Comparison of ENCODE assay signal across 32 cellular contexts in genomic region chr1:152546704-152547103, GRCh38. TPM values are rescaled to one million over a fixed set of nuclear protein-coding genes. Genes with fewer than 3 reads are reported as not detected.
"Had no signal": no experiment of that assay in that cellular context is flagged by ENCODE, and none has a peak within 500 bp of the region (broad histone marks: within the 10 kb centered on the region; RNA-seq: fewer than 3 reads in every experiment).

No MANE protein-coding gene starts in this region.

- H3K4me1 ChIP-seq: esophagus squamous epithelium, gastroesophageal sphincter, heart right ventricle had no signal

- H3K4me3 ChIP-seq: esophagus squamous epithelium, gastroesophageal sphincter, heart right ventricle, hepatocyte had no signal

- H3K9me3 ChIP-seq: esophagus squamous epithelium, gastroesophageal sphincter had no signal

- H3K27me3 ChIP-seq: hepatocyte had no signal

- DNase-seq: activated CD4-positive, alpha-beta memory T cell treated with anti-CD3 and anti-CD28 coated beads for 36 hours; activated CD4-positive, alpha-beta T cell treated with anti-CD3 and anti-CD28 coated beads for 36 hours; activated CD4-positive, alpha-beta T cell treated with anti-CD3 and anti-CD28 coated beads, Interleukin-2, amount 10 ng/mL, durations not matched to agents 24 days and 14 days; activated CD4-positive, CD25-positive, alpha-beta regulatory T cell; activated CD4-positive, CD25-positive, alpha-beta regulatory T cell treated with anti-CD3 and anti-CD28 coated beads, Interleukin-2, amount 50 U/mL, for 72 hours; activated CD8-positive, alpha-beta memory T cell treated with anti-CD3 and anti-CD28 coated beads, Interleukin-2, amount 50 U/mL, for 48 hours; activated gamma-delta T cell; activated naive CD4-positive, alpha-beta T cell; activated naive CD4-positive, alpha-beta T cell treated with anti-CD3 and anti-CD28 coated beads, Interleukin-2, amount 50 U/mL, for 16 hours; activated T-cell treated with anti-CD3 and anti-CD28 coated beads for 4 hours; activated T-cell treated with anti-CD3 and anti-CD28 coated beads, Interleukin-2, amount 50 U/mL, for 24 hours; activated T-cell treated with anti-CD3 and anti-CD28 coated beads, Interleukin-2, amount 50 U/mL, for 72 hours; amniotic stem cell; anterior cingulate cortex; caudate nucleus; cortex of kidney; dermis blood vessel endothelial cell; effector CD4-positive, alpha-beta T cell; effector memory CD8-positive, alpha-beta T cell; erythroblast; esophagus squamous epithelium; foreskin melanocyte; heart right ventricle; T-helper 2 cell had no signal

- H3K27ac ChIP-seq: esophagus squamous epithelium, gastroesophageal sphincter, heart right ventricle, hepatocyte had no signal

- ATAC-seq: activated CD4-positive, alpha-beta T cell treated with anti-CD3 and anti-CD28 coated beads for 36 hours; activated T-cell treated with anti-CD3 and anti-CD28 coated beads, Interleukin-2, amount 50 U/mL, for 72 hours; effector memory CD8-positive, alpha-beta T cell; gastroesophageal sphincter; heart right ventricle had no signal

- H3K36me3 ChIP-seq: esophagus squamous epithelium, gastroesophageal sphincter, heart right ventricle had no signal

- H2AFZ ChIP-seq: hepatocyte had no signal

- H3K79me2 ChIP-seq: hepatocyte had no signal

- H3K4me2 ChIP-seq: hepatocyte had no signal

RNA-seq across cellular contexts. Expression of gene LCE3E, which starts 19.9 kb away (rescaled TPM):
- total RNA-seq: activated CD4-positive, alpha-beta memory T cell treated with anti-CD3 and anti-CD28 coated beads for 36 hours; activated CD4-positive, alpha-beta T cell treated with anti-CD3 and anti-CD28 coated beads for 36 hours; activated CD4-positive, alpha-beta T cell treated with anti-CD3 and anti-CD28 coated beads, Interleukin-2, amount 10 ng/mL, durations not matched to agents 24 days and 14 days; activated T-cell treated with anti-CD3 and anti-CD28 coated beads, Interleukin-2, amount 50 U/mL, for 72 hours; astrocyte; chondrocyte; dermis blood vessel endothelial cell; fibroblast of lung; fibroblast of villous mesenchyme; gastroesophageal sphincter; glomerular endothelial cell; heart right ventricle; hepatocyte had no signal
- polyA plus RNA-seq: adipose tissue, fibroblast of lung, heart right ventricle, hepatocyte had no signal

RNA-seq across cellular contexts. Expression of gene CRCT1, which starts 32.4 kb away (rescaled TPM):
- total RNA-seq: activated CD4-positive, alpha-beta memory T cell treated with anti-CD3 and anti-CD28 coated beads for 36 hours; activated CD4-positive, alpha-beta T cell treated with anti-CD3 and anti-CD28 coated beads for 36 hours; activated CD4-positive, alpha-beta T cell treated with anti-CD3 and anti-CD28 coated beads, Interleukin-2, amount 10 ng/mL, durations not matched to agents 24 days and 14 days; activated T-cell treated with anti-CD3 and anti-CD28 coated beads, Interleukin-2, amount 50 U/mL, for 72 hours; astrocyte; chondrocyte; dermis blood vessel endothelial cell; fibroblast of lung; fibroblast of villous mesenchyme; glomerular endothelial cell; heart right ventricle; hepatocyte had no signal
- polyA plus RNA-seq: fibroblast of lung, hepatocyte had no signal

RNA-seq across cellular contexts. Expression of gene LCE3D, which starts 33.6 kb away (rescaled TPM):
- total RNA-seq: activated CD4-positive, alpha-beta memory T cell treated with anti-CD3 and anti-CD28 coated beads for 36 hours; activated CD4-positive, alpha-beta T cell treated with anti-CD3 and anti-CD28 coated beads for 36 hours; activated CD4-positive, alpha-beta T cell treated with anti-CD3 and anti-CD28 coated beads, Interleukin-2, amount 10 ng/mL, durations not matched to agents 24 days and 14 days; activated T-cell treated with anti-CD3 and anti-CD28 coated beads, Interleukin-2, amount 50 U/mL, for 72 hours; astrocyte; chondrocyte; dermis blood vessel endothelial cell; fibroblast of lung; fibroblast of villous mesenchyme; glomerular endothelial cell; heart right ventricle; hepatocyte had no signal
- polyA plus RNA-seq: adipose tissue, fibroblast of lung, heart right ventricle, hepatocyte had no signal

RNA-seq across cellular contexts. Expression of gene LCE5A, which starts 36.1 kb away (rescaled TPM):
- total RNA-seq: activated CD4-positive, alpha-beta memory T cell treated with anti-CD3 and anti-CD28 coated beads for 36 hours; activated CD4-positive, alpha-beta T cell treated with anti-CD3 and anti-CD28 coated beads for 36 hours; activated CD4-positive, alpha-beta T cell treated with anti-CD3 and anti-CD28 coated beads, Interleukin-2, amount 10 ng/mL, durations not matched to agents 24 days and 14 days; activated T-cell treated with anti-CD3 and anti-CD28 coated beads, Interleukin-2, amount 50 U/mL, for 72 hours; astrocyte; chondrocyte; dermis blood vessel endothelial cell; fibroblast of lung; fibroblast of villous mesenchyme; gastroesophageal sphincter; glomerular endothelial cell; heart right ventricle; hepatocyte had no signal
- polyA plus RNA-seq: adipose tissue, fibroblast of lung, hepatocyte had no signal

RNA-seq across cellular contexts. Expression of gene LCE3C, which starts 53.3 kb away (rescaled TPM):
- total RNA-seq: activated CD4-positive, alpha-beta memory T cell treated with anti-CD3 and anti-CD28 coated beads for 36 hours; activated CD4-positive, alpha-beta T cell treated with anti-CD3 and anti-CD28 coated beads for 36 hours; activated CD4-positive, alpha-beta T cell treated with anti-CD3 and anti-CD28 coated beads, Interleukin-2, amount 10 ng/mL, durations not matched to agents 24 days and 14 days; activated T-cell treated with anti-CD3 and anti-CD28 coated beads, Interleukin-2, amount 50 U/mL, for 72 hours; astrocyte; chondrocyte; dermis blood vessel endothelial cell; esophagus squamous epithelium; fibroblast of lung; fibroblast of villous mesenchyme; gastroesophageal sphincter; glomerular endothelial cell; heart right ventricle; hepatocyte had no signal
- polyA plus RNA-seq: adipose tissue, fibroblast of lung, heart right ventricle, hepatocyte had no signal
